Comparison of ENCODE assay signal across 14 cellular contexts in the genomic region with DNA sequence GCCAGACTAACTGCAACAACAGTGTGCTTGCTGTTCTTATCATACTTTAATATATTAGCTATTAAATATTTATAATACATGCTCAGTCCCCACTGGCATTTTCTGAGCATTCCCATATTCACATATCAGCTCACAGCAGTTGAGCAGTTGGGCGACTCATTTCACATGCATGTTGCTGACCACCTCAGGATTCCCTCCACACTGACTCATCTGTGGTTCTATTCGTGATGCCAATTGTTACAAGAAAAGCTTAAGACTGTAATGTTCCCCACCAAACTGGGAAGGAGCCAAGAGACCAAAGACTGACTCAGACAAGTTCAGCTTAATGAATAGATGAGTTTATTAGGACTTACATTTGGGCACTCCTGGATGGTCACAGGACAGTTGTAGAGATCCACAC.
DNase-seq lines count a peak whose midpoint lies in the region; ATAC-seq and TF ChIP-seq lines count a peak whose summit lies in the region.
"Had no signal": no experiment of that assay in that cellular context is flagged by ENCODE, and none has a peak within 500 bp of the region (broad histone marks: within the 10 kb centered on the region; RNA-seq: fewer than 3 reads in every experiment).

No MANE protein-coding gene starts in this region.

- H3K36me3 ChIP-seq in fibroblast of lung (ENCODE audit: control insufficient read depth, insufficient read depth, low read length) (no peaks in the 10 kb centered on the region), smooth muscle cell (ENCODE audit: low read depth) (no peaks in the 10 kb centered on the region)
- H3K36me3 ChIP-seq: prostate gland, upper lobe of left lung had no signal

- H3K4me3 ChIP-seq in fibroblast of lung (replicated peaks in 1 of 4; ENCODE audit: control extremely low read depth in 1 of 4, insufficient read depth in 1 of 4, low read depth in 3 of 4, low read length in 4 of 4): peak overlapping the region in 1 of 4 experiments; percentile 31
- no peak overlapping the region for H3K4me3 ChIP-seq in smooth muscle cell
- H3K4me3 ChIP-seq: prostate gland, SK-N-MC, upper lobe of left lung had no signal

- no peak overlapping the region for H3K4me2 ChIP-seq in fibroblast of lung (ENCODE audit: extremely low read depth, insufficient read depth, low read length)
- peak overlapping the region; percentile 57 for H3K4me2 ChIP-seq in smooth muscle cell

- ATAC-seq in left lobe of liver: no peak
- ATAC-seq: left ventricle myocardium superior had no signal

- H3K4me1 ChIP-seq in fibroblast of lung (ENCODE audit: control insufficient read depth, extremely low read depth, insufficient read depth, low read length): no peaks in the 10 kb centered on the region
- no peaks in the 10 kb centered on the region for H3K4me1 ChIP-seq in smooth muscle cell (ENCODE audit: low read depth)
- H3K4me1 ChIP-seq: prostate gland, upper lobe of left lung had no signal

- H3K79me2 ChIP-seq in fibroblast of lung (ENCODE audit: control insufficient read depth, insufficient read depth, low read length): no peaks in the 10 kb centered on the region
- no peaks in the 10 kb centered on the region for H3K79me2 ChIP-seq in smooth muscle cell (ENCODE audit: low read depth)

- in situ Hi-C loops in SK-MEL-5 (cut with HindIII; ENCODE audit: low pct_unique_long_range_greater_than_20kb, low sequenced_read_pairs): no loop called here

- no peak overlapping the region for H3K9ac ChIP-seq in fibroblast of lung (ENCODE audit: insufficient read depth, low read length)
- peak overlapping the region; percentile 11 for H3K9ac ChIP-seq in smooth muscle cell (ENCODE audit: low read depth)

- H3K27ac ChIP-seq in fibroblast of lung (ENCODE audit: insufficient read depth, low read length): peak overlapping the region; percentile 5
- peak overlapping the region; percentile 82 for H3K27ac ChIP-seq in smooth muscle cell (ENCODE audit: low read depth)
- H3K27ac ChIP-seq: prostate gland, SK-N-MC, upper lobe of left lung had no signal

- H4K20me1 ChIP-seq in fibroblast of lung (ENCODE audit: control insufficient read depth, extremely low read depth, insufficient read depth, low read length) (no peaks in the 10 kb centered on the region), smooth muscle cell (ENCODE audit: low read depth) (no peaks in the 10 kb centered on the region)

- no peaks in the 10 kb centered on the region for H3K9me3 ChIP-seq in fibroblast of lung (ENCODE audit: control insufficient read depth, insufficient read depth, low read depth, low read length)
- H3K9me3 ChIP-seq in smooth muscle cell (replicated peaks; ENCODE audit: low read depth): no peaks in the 10 kb centered on the region
- H3K9me3 ChIP-seq: prostate gland had no signal

- TF ChIP-seq CTCF in fibroblast of lung (conservative IDR thresholded peaks at IDR 0.05 in 1 of 2, IDR thresholded peaks at IDR 0.05 in 1 of 2; ENCODE audit: low read depth in 1 of 2, low read length in 2 of 2): no peak
- no peak for TF ChIP-seq CTCF in smooth muscle cell (IDR thresholded peaks at IDR 0.05; ENCODE audit: borderline replicate concordance, insufficient read depth, poor library complexity, severe bottlenecking)

- no peak overlapping the region for H2AFZ ChIP-seq in fibroblast of lung (ENCODE audit: low read length)
- H2AFZ ChIP-seq in smooth muscle cell (ENCODE audit: low read depth): no peak overlapping the region

- no peaks in the 10 kb centered on the region for H3F3A ChIP-seq in smooth muscle cell (ENCODE audit: low read depth)

- H3K27me3 ChIP-seq in fibroblast of lung (ENCODE audit: control insufficient read depth, insufficient read depth, low read length) (no peaks in the 10 kb centered on the region), smooth muscle cell (ENCODE audit: low read depth) (no peaks in the 10 kb centered on the region)
- H3K27me3 ChIP-seq: upper lobe of left lung had no signal

- DNase-seq in GM04504 (ENCODE audit: low read depth) (peak; percentile 96), SK-MEL-5 (ENCODE audit: low read depth, low spot score) (peak; percentile 4), fibroblast of lung (ENCODE audit: low read depth in 2 of 2) (peak; percentile 99 to 100), smooth muscle cell (lab: John Stamatoyannopoulos, UW; ENCODE audit: unreplicated experiment) (no peak), NCI-H2227 treated with DMSO at 0.1 percent for 48 hours (lab: John Stamatoyannopoulos, UW) (no peak), left lobe of liver (ENCODE audit: low spot score) (no peak)
- DNase-seq in stimulated activated naive CD4-positive, alpha-beta T cell (lab: John Stamatoyannopoulos, UW): no peak
- DNase-seq: activated CD4-positive, alpha-beta T cell treated with anti-CD3 and anti-CD28 coated beads, Interleukin-2, amount 10 ng/mL, durations not matched to agents 7 days and 5 days; activated naive CD4-positive, alpha-beta T cell treated with anti-CD3 and anti-CD28 coated beads for 36 hours; left ventricle myocardium superior; NCI-H446; upper lobe of left lung had no signal

- 19% methylated on average over 2 of the region's 2 CpGs for WGBS in smooth muscle cell (ENCODE audit: low lambda C conversion rate)

Comparison
In these comparisons a context has a peak if more than half of its experiments do, and no peak if none do; other contexts are left out.
1. DNase-seq: peak in GM04504 (single experiment), SK-MEL-5 (single experiment) and fibroblast of lung (2 of 2); none in smooth muscle cell (single experiment), NCI-H2227 treated with DMSO at 0.1 percent for 48 hours (single experiment), stimulated activated naive CD4-positive, alpha-beta T cell (0 of 6) and left lobe of liver (single experiment).